1 cellular context compared by ENCODE assay signal in the genomic region with DNA sequence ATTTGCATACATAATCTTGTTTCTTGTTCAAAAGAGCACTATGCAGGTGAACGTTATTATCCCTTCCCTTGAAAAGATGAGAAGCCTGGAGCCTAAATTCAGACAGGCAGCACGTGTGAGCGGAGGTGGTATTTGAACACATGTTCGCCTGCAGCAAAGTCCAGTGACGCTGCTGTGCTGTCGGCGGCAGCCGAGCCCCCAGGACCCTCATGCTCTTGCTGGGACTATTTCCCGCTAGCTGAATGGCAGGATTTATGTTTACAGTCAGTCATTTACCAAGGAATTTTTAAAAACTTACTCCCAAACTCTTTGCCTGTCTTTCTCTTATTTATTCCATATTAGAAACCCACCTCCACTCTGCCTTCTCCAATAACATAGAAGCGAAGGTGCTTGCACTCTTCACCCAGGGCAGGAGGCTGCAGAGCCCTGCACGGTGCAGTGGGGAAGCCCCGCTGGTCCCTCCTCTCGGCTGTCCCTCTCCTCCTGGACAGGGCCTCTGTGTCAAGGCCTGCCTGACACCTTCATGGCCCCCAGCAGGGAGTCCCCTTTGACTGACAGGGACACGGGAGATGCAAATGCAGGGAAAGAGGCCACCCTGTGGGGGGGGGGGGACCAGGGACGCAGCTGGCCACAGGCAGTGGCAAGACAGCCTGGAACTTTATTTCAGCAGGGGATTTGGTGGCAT.
TF ChIP-seq lines count a peak whose summit lies in the region.

No MANE protein-coding gene starts in this region.

TF ChIP-seq in H1, 55 proteins besides CTCF, POLR2A, EP300 and RAD21:
- TF ChIP-seq SP4 (IDR thresholded peaks at IDR 0.05; ENCODE audit: low read length) (no peak), CBX5 (IDR thresholded peaks at IDR 0.05; ENCODE audit: low read depth, low read length) (no peak)
